22 cellular contexts compared by ENCODE assay signal in the genomic region with DNA sequence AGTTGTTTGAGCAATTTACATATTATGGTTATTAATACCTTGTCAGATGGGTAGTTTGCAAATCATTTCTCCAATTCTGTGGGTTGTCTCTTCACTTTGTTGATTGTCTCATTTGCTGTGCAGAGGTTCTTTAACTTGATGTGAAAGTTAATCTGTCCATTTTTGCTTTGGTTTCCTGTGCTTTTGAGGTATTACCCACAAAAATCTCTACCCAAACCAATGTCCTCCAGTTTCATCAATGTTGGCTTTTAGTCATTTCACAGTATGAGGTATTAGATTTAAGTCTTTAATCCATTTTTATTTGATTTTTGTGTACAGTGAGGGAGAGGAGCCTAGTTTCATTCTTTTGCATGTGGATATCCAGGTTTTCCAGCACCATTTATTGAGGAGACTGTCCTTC.
"Had no signal": no experiment of that assay in that cellular context is flagged by ENCODE, and none has a peak within 500 bp of the region (broad histone marks: within the 10 kb centered on the region; RNA-seq: fewer than 3 reads in every experiment).

No MANE protein-coding gene starts in this region.

- DNase-seq: IMR-90, Karpas-422, KG1, MG63, NCI-H1092, NCI-H1105 treated with DMSO at 0.1 percent for 48 hours, NCI-H1417 treated with DMSO at 0.1 percent for 48 hours, NCI-H146, NCI-H1694 treated with DMSO at 0.1 percent for 48 hours, NCI-H1930, NCI-H2081, NCI-H2107, NCI-H2227 treated with DMSO at 0.1 percent for 48 hours, NCI-H524, NCI-H526 treated with DMSO at 0.1 percent for 48 hours, NCI-H748 treated with DMSO at 0.1 percent for 48 hours, Right ventricle myocardium superior, RPMI8226, SIG-M5 had no signal

- ATAC-seq: HepG2 had no signal

- H3K36me3 ChIP-seq: MG63, SJSA1 had no signal

- H3K27ac ChIP-seq: SJSA1, SK-N-MC had no signal

- H3K27me3 ChIP-seq: MG63, SJSA1 had no signal

- H3K4me1 ChIP-seq: SJSA1 had no signal

- H3K4me3 ChIP-seq: MG63, SJSA1, SK-N-MC had no signal

- H3K9me3 ChIP-seq: MG63, SJSA1 had no signal

- FAIRE-seq: HepG2 had no signal
